22 cellular contexts compared by ENCODE assay signal in genomic region chr3:185052631-185053030, GRCh38.
"Had no signal": no experiment of that assay in that cellular context is flagged by ENCODE, and none has a peak within 500 bp of the region (broad histone marks: within the 10 kb centered on the region; RNA-seq: fewer than 3 reads in every experiment).

No MANE protein-coding gene starts in this region.

- DNase-seq: cortex of kidney; dorsolateral prefrontal cortex; effector CD8-positive, alpha-beta T cell; gastrocnemius medialis; heart right ventricle; hypothalamus; immature natural killer cell; naive thymus-derived CD8-positive, alpha-beta T cell; sigmoid colon; stimulated activated CD4-positive, alpha-beta T cell treated with anti-CD3 and anti-CD28 coated beads, Interleukin-2, amount 100 ng/mL, for 24 hours; stimulated activated CD4-positive, alpha-beta T cell treated with anti-CD3 and anti-CD28 coated beads, Interleukin-4, amount 100 ng/mL, for 4 hours; stimulated activated naive CD4-positive, alpha-beta T cell; stomach; substantia nigra; transverse colon had no signal

- ATAC-seq: gastrocnemius medialis; naive thymus-derived CD8-positive, alpha-beta T cell had no signal

- H3K4me1 ChIP-seq: esophagus muscularis mucosa, gastrocnemius medialis, sigmoid colon, stomach, transverse colon had no signal

- H3K27me3 Mint-ChIP-seq: naive thymus-derived CD8-positive, alpha-beta T cell had no signal

- H3K27ac Mint-ChIP-seq: immature natural killer cell; naive thymus-derived CD8-positive, alpha-beta T cell had no signal

- FAIRE-seq: endometrium, keratinocyte had no signal

- H3K4me3 Mint-ChIP-seq: immature natural killer cell; naive thymus-derived CD8-positive, alpha-beta T cell had no signal

- H3K27me3 ChIP-seq: dorsolateral prefrontal cortex, esophagus muscularis mucosa, gastrocnemius medialis, heart right ventricle, neutrophil, sigmoid colon, stomach, transverse colon had no signal

- H3K27ac ChIP-seq: dorsolateral prefrontal cortex, epithelial cell of prostate, esophagus muscularis mucosa, gastrocnemius medialis, heart right ventricle, neutrophil, sigmoid colon, skin epidermis, stomach, thoracic aorta, transverse colon had no signal

- H3K4me3 ChIP-seq: dorsolateral prefrontal cortex, esophagus muscularis mucosa, gastrocnemius medialis, heart right ventricle, sigmoid colon, skin epidermis, stomach, thoracic aorta, transverse colon had no signal

- H3K9me3 ChIP-seq: gastrocnemius medialis, neutrophil, thoracic aorta had no signal

- H3K4me1 Mint-ChIP-seq: immature natural killer cell had no signal
